ENCODE assay signal across 1 cellular context in genomic region chr2:237968048-237968862, GRCh38.
TF ChIP-seq lines count a peak whose summit lies in the region.

No MANE protein-coding gene starts in this region.

TF ChIP-seq in HepG2, 621 proteins besides CTCF, POLR2A, EP300 and RAD21 (continued from another document):
- TF ChIP-seq TFAP4 (IDR thresholded peaks at IDR 0.05; ENCODE audit: borderline replicate concordance, low read depth) (peak; percentile 58; the same call in 1 of the 2 replicates), ZNF747 (CRISPR knock-in tag; IDR thresholded peaks at IDR 0.05; ENCODE audit: borderline replicate concordance) (0 out of 2 replicates have a peak, but pooled peaks have one; percentile 58), GABPB1 (CRISPR knock-in tag; IDR thresholded peaks at IDR 0.05) (peak; percentile 29; the same call in 1 of the 2 replicates), ZNF205 (CRISPR knock-in tag; IDR thresholded peaks at IDR 0.05) (0 out of 2 replicates have a peak, but pooled peaks have one; percentile 39), ZNF564 (CRISPR knock-in tag; IDR thresholded peaks at IDR 0.05) (no peak), ZNF670 (CRISPR knock-in tag; IDR thresholded peaks at IDR 0.05; ENCODE audit: borderline replicate concordance) (no peak), CSRNP2 (CRISPR knock-in tag; conservative IDR thresholded peaks at IDR 0.05; ENCODE audit: low read depth) (no peak)
